8 cellular contexts compared by ENCODE assay signal in the genomic region with DNA sequence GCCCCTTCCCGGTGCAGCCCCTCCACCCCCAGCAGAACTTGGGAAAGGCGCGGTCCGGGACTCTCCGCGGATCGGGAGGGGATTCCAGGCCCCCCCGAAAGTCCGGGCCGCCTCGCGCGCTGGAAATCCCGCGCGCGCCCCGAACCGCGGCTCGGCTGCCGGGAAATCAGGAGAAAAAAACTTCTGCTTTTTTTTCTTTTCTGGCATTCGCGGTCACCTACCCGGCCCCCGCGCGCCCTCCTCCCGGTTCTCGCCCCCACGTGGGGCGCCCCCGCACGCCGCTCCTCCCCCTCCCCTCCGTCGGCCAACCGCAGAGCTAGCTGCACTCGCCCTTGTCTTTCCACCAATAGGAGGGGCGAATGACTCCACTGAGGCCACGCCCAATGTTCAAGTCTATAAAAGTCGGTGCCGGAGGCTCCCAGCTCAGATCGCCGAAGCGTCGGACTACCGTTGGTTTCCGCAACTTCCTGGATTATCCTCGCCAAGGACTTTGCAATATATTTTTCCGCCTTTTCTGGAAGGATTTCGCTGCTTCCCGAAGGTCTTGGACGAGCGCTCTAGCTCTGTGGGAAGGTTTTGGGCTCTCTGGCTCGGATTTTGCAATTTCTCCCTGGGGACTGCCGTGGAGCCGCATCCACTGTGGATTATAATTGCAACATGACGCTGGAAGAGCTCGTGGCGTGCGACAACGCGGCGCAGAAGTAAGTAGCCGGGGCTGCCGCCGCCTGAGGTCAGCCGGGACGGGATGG. TPM values are rescaled to one million over a fixed set of nuclear protein-coding genes. Genes with fewer than 3 reads are reported as not detected.
DNase-seq lines count a peak whose midpoint lies in the region; ATAC-seq and TF ChIP-seq lines count a peak whose summit lies in the region.

A gene with protein sequence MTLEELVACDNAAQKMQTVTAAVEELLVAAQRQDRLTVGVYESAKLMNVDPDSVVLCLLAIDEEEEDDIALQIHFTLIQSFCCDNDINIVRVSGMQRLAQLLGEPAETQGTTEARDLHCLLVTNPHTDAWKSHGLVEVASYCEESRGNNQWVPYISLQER (plus strand): TSS at position 426 of the 749 bp plus-strand sequence. CDS start 232 bp downstream, at position 658.

- peaks cover 8% of the 10 kb centered on the region for H3K27me3 Mint-ChIP-seq in dendritic cell treated with granulocyte-macrophage colony-stimulating factor and Interleukin-4, amounts not matched to agents 40 ng/mL and 50 ng/mL, for 4 days

- peak within 1 kb of the TSS; percentile 97 for H3K4me2 ChIP-seq in BLaER1

- H3K9me3 Mint-ChIP-seq in dendritic cell treated with granulocyte-macrophage colony-stimulating factor and Interleukin-4, amounts not matched to agents 40 ng/mL and 50 ng/mL, for 4 days: no peaks in the 10 kb centered on the region

- H3K9ac ChIP-seq in BLaER1: peak within 1 kb of the TSS; percentile 88

- peaks cover 30% of the 10 kb centered on the region for H3K36me3 Mint-ChIP-seq in dendritic cell treated with granulocyte-macrophage colony-stimulating factor and Interleukin-4, amounts not matched to agents 40 ng/mL and 50 ng/mL, for 4 days (ENCODE audit: low read depth)

- H3K4me1 ChIP-seq in BLaER1 (peaks cover 69% of the 10 kb centered on the region), left lung (peaks cover 9 to 25% of the 10 kb centered on the region in 2 donors)

- peak; percentile 91 for DNase-seq in GM19240 (ENCODE audit: insufficient read length, low spot score)
- DNase-seq in NCI-H774 (lab: John Stamatoyannopoulos, UW): peak; percentile 89
- peak; percentile 95 to 96 for DNase-seq in activated CD4-positive, alpha-beta T cell treated with anti-CD3 and anti-CD28 coated beads, Interleukin-2, amount 50 U/mL, for 24 hours (ENCODE audit: low read depth in 1 of 2, low spot score in 1 of 2)
- DNase-seq in left lung: peak; percentile 98
- peak; percentile 98 for DNase-seq in stimulated activated CD4-positive, alpha-beta T cell treated with anti-CD3 and anti-CD28 coated beads, Interleukin-2, amount 100 ng/mL, for 4 hours (ENCODE audit: low read depth)

- H3K27ac ChIP-seq in BLaER1: peak within 1 kb of the TSS; percentile 79
- peak within 1 kb of the TSS; percentile 87 to 90 for H3K27ac ChIP-seq in left lung

- H3K27me3 ChIP-seq in BLaER1: no peaks in the 10 kb centered on the region
- H3K27me3 ChIP-seq in left lung: no peaks in the 10 kb centered on the region

- H3K27ac Mint-ChIP-seq in dendritic cell treated with granulocyte-macrophage colony-stimulating factor and Interleukin-4, amounts not matched to agents 40 ng/mL and 50 ng/mL, for 4 days: peak within 1 kb of the TSS; percentile 95

- H3K9me3 ChIP-seq in BLaER1: no peaks in the 10 kb centered on the region
- no peaks in the 10 kb centered on the region for H3K9me3 ChIP-seq in left lung

- peak within 1 kb of the TSS; percentile 93 for H3K4me3 ChIP-seq in BLaER1
- H3K4me3 ChIP-seq in left lung: peak within 1 kb of the TSS; percentile 92 to 97

- H3K4me1 Mint-ChIP-seq in dendritic cell treated with granulocyte-macrophage colony-stimulating factor and Interleukin-4, amounts not matched to agents 40 ng/mL and 50 ng/mL, for 4 days (ENCODE audit: low read depth): peaks cover 44% of the 10 kb centered on the region

- H4K20me1 ChIP-seq in BLaER1: peaks cover 35% of the 10 kb centered on the region

- ATAC-seq in HG03521 (IDR thresholded peaks at IDR 0.05; ENCODE audit: unreplicated experiment): peak; percentile 44
- peak; percentile 79 for ATAC-seq in left lung

- intact Hi-C loops in dendritic cell treated with granulocyte-macrophage colony-stimulating factor and Interleukin-4, amounts not matched to agents 40 ng/mL and 50 ng/mL, for 4 days (cut with micrococcal nuclease): loop anchor here (2.0 to 5.0 kb wide), 3 partner anchors 77 to 156 kb away; no protein-coding TSS in a partner anchor
- intact Hi-C loops in left lung (cut with DNase I): loop anchor here in 1 of 2 donors (10.0 kb wide), 2 partner anchors 99 to 129 kb away; no protein-coding TSS in a partner anchor

- H3K36me3 ChIP-seq in BLaER1 (no peaks in the 10 kb centered on the region), left lung (peaks cover 0 to 16% of the 10 kb centered on the region in 2 donors)

- H3K4me3 Mint-ChIP-seq in dendritic cell treated with granulocyte-macrophage colony-stimulating factor and Interleukin-4, amounts not matched to agents 40 ng/mL and 50 ng/mL, for 4 days: peak within 1 kb of the TSS; percentile 99

- TF ChIP-seq CTCF in left lung (IDR thresholded peaks at IDR 0.05): no peak

RNA-seq across cellular contexts. Expression of the gene that starts here (rescaled TPM):
- total RNA-seq in left lung: 10 to 100 TPM; 54.0 to 73.5 TPM

Comparison
In these comparisons a context has a peak if more than half of its experiments do, and no peak if none do; other contexts are left out.
1. Peak in every context shown above with its lines: DNase-seq, ATAC-seq, H3K4me3 ChIP-seq and H3K27ac ChIP-seq.